Comparison of ENCODE assay signal across 8 cellular contexts in the genomic region with DNA sequence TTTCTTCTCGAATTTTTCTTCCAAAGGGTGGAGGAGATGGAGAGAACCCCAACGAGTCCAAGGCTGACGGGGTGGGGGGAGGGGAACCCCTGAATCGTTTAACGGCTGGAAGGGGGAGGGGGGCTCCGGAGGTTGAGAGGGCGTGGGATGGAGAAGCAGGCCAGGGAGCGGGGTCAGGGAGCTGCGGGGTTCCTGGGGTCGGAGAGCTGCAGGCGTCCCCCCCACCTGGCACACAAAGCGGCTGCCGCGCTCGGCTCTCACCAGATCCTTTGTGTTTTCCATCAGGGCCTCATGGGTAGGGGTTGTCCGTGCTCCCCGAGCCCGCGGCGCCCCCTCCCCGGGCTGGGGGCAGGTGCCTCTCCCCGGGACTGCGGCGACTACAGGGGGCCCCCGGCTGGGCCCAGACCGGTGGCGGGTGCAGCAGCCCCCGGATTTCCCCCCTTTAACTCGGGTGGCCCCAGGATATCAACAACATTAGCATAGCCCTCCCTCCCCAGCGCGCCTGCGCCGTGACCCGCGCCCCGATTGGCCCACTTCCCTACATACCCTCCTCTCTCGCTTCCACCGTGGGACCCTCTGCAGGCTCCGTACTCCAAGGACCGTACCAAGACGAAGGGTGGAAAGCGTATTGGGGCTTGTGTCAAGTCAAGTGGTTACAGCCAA. TPM values are rescaled to one million over a fixed set of nuclear protein-coding genes. Genes with fewer than 3 reads are reported as not detected.
DNase-seq lines count a peak whose midpoint lies in the region; ATAC-seq and TF ChIP-seq lines count a peak whose summit lies in the region.

A gene (minus strand): TSS at position 476 of the 663 bp plus-strand sequence. CDS start 34,888 bp downstream, outside the sequence.

- no peak for TF ChIP-seq CTCF in RWPE1 (conservative IDR thresholded peaks at IDR 0.05; ENCODE audit: low read depth)

- intact Hi-C loops in activated T-helper 2 cell treated with anti-CD3 and anti-CD28 coated beads, Interferon-gamma antibody, Interleukin-2, Interleukin-4, amounts not matched to agents 10 μg/mL and 5 μg/mL and 100 μg/mL, durations not matched to agents 14 hours and 24 hours and 36 hours (cut with micrococcal nuclease) = loop anchor here (1.0 to 10.0 kb wide), 4 partner anchors 92 to 165 kb away; a partner anchor contains a TSS

- H3K4me3 Mint-ChIP-seq in activated T-helper 2 cell treated with anti-CD3 and anti-CD28 coated beads, Interferon-gamma antibody, Interleukin-2, Interleukin-4, amounts not matched to agents 10 μg/mL and 5 μg/mL and 100 μg/mL, durations not matched to agents 14 hours and 24 hours and 36 hours (ENCODE audit: low read depth) = peak within 1 kb of the TSS; percentile 88
- peak within 1 kb of the TSS; percentile 85 to 99 (median 96) for H3K4me3 Mint-ChIP-seq in naive thymus-derived CD8-positive, alpha-beta T cell
- H3K4me3 Mint-ChIP-seq in stimulated activated naive B cell treated with anti-CD40 and anti-IgM and Interleukin-4, amounts not matched to agents 10 μg/mL and 1 μg/mL and 100 μg/mL, for 72 hours = peak within 1 kb of the TSS; percentile 82 to 98

- peak within 1 kb of the TSS; percentile 96 for H3K9ac ChIP-seq in GM23248

- H3F3A ChIP-seq in GM23248 (ENCODE audit: insufficient read depth) = peaks cover 43% of the 10 kb centered on the region

- ATAC-seq in naive thymus-derived CD8-positive, alpha-beta T cell = peak; percentile 84 to 87
- peak; percentile 89 for ATAC-seq in stimulated activated naive B cell treated with anti-CD40 and anti-IgM and Interleukin-4, amounts not matched to agents 10 μg/mL and 1 μg/mL and 100 μg/mL, for 72 hours (replicated peaks)

- CTCF ChIA-PET in RWPE1 (lab: Yijun Ruan, JAX) = no interaction called here

- H3K36me3 ChIP-seq in GM23248 (ENCODE audit: low read depth) = peaks cover 5% of the 10 kb centered on the region; the same call in 1 of the 2 replicates

- H3K9me2 ChIP-seq in GM23248 (ENCODE audit: insufficient read depth) = no peaks in the 10 kb centered on the region

- no peaks in the 10 kb centered on the region for H3K9me3 ChIP-seq in GM23248 (ENCODE audit: low read depth)

- 1% methylated on average over 25 to 36 of the region's 42 CpGs for WGBS in GM23248 (ENCODE audit: low coverage in 1 of 2, low lambda C conversion rate in 2 of 2, missing lambda C conversion rate in 2 of 2), 2 experiments

- H3K79me2 ChIP-seq in GM23248 (ENCODE audit: insufficient read depth) = peaks cover 90% of the 10 kb centered on the region

- H3K36me3 Mint-ChIP-seq in activated T-helper 2 cell treated with anti-CD3 and anti-CD28 coated beads, Interferon-gamma antibody, Interleukin-2, Interleukin-4, amounts not matched to agents 10 μg/mL and 5 μg/mL and 100 μg/mL, durations not matched to agents 14 hours and 24 hours and 36 hours (ENCODE audit: low read depth) = peaks cover 56% of the 10 kb centered on the region
- peaks cover 0 to 54% (median 9%) of the 10 kb centered on the region in 3 donors for H3K36me3 Mint-ChIP-seq in naive thymus-derived CD8-positive, alpha-beta T cell
- peaks cover 8 to 26% of the 10 kb centered on the region in 2 donors for H3K36me3 Mint-ChIP-seq in stimulated activated naive B cell treated with anti-CD40 and anti-IgM and Interleukin-4, amounts not matched to agents 10 μg/mL and 1 μg/mL and 100 μg/mL, for 72 hours

- DNase-seq in DMS79 (lab: John Stamatoyannopoulos, UW) (peak; percentile 94), GM23248 (peak; percentile 92), LHCN-M2 (ENCODE audit: low read depth) (peak; percentile 97), RWPE1 (ENCODE audit: low spot score) (peak; percentile 96), fibroblast of peridontal ligament (ENCODE audit: extremely low read depth) (peak; percentile 98)
- DNase-seq in activated T-helper 2 cell treated with anti-CD3 and anti-CD28 coated beads, Interferon-gamma antibody, Interleukin-2, Interleukin-4, amounts not matched to agents 10 μg/mL and 5 μg/mL and 100 μg/mL, durations not matched to agents 14 hours and 24 hours and 36 hours (ENCODE audit: low spot score) = peak; percentile 92
- DNase-seq in naive thymus-derived CD8-positive, alpha-beta T cell = peak in 9 of 10 donors; percentile 91 to 99 (median 95)
- peak; percentile 93 for DNase-seq in stimulated activated naive B cell treated with anti-CD40 and anti-IgM and Interleukin-4, amounts not matched to agents 10 μg/mL and 1 μg/mL and 100 μg/mL, for 72 hours

- H2AFZ ChIP-seq in GM23248 = peak within 1 kb of the TSS; percentile 84

- in situ Hi-C loops in GM23248 (cut with MboI) = no loop called here

- peaks cover 48% of the 10 kb centered on the region for H3K4me1 Mint-ChIP-seq in activated T-helper 2 cell treated with anti-CD3 and anti-CD28 coated beads, Interferon-gamma antibody, Interleukin-2, Interleukin-4, amounts not matched to agents 10 μg/mL and 5 μg/mL and 100 μg/mL, durations not matched to agents 14 hours and 24 hours and 36 hours (ENCODE audit: low read depth)
- H3K4me1 Mint-ChIP-seq in naive thymus-derived CD8-positive, alpha-beta T cell = peaks cover 24 to 80% (median 66%) of the 10 kb centered on the region in 4 donors
- peaks cover 22 to 59% of the 10 kb centered on the region in 2 donors for H3K4me1 Mint-ChIP-seq in stimulated activated naive B cell treated with anti-CD40 and anti-IgM and Interleukin-4, amounts not matched to agents 10 μg/mL and 1 μg/mL and 100 μg/mL, for 72 hours

- H3K27me3 Mint-ChIP-seq in activated T-helper 2 cell treated with anti-CD3 and anti-CD28 coated beads, Interferon-gamma antibody, Interleukin-2, Interleukin-4, amounts not matched to agents 10 μg/mL and 5 μg/mL and 100 μg/mL, durations not matched to agents 14 hours and 24 hours and 36 hours (ENCODE audit: low read depth) = no peaks in the 10 kb centered on the region
- no peaks in the 10 kb centered on the region for H3K27me3 Mint-ChIP-seq in naive thymus-derived CD8-positive, alpha-beta T cell
- H3K27me3 Mint-ChIP-seq in stimulated activated naive B cell treated with anti-CD40 and anti-IgM and Interleukin-4, amounts not matched to agents 10 μg/mL and 1 μg/mL and 100 μg/mL, for 72 hours = no peaks in the 10 kb centered on the region

- peak within 1 kb of the TSS; percentile 92 for H3K4me3 ChIP-seq in GM23248

- POLR2A ChIA-PET in RWPE1 (lab: Yijun Ruan, JAX; ENCODE audit: low non-redundant PET) = no interaction called here
- POLR2A ChIA-PET in naive thymus-derived CD8-positive, alpha-beta T cell (lab: Charles Lee) = interaction anchor here (1.1 to 1.7 kb wide), 2 partner anchors 26 to 105 kb away, joined by 3 read pairs; no protein-coding TSS in a partner anchor

- H3K4me2 ChIP-seq in GM23248 (ENCODE audit: unreplicated experiment) = peak within 1 kb of the TSS; percentile 94

- no peaks in the 10 kb centered on the region for H3K9me3 Mint-ChIP-seq in activated T-helper 2 cell treated with anti-CD3 and anti-CD28 coated beads, Interferon-gamma antibody, Interleukin-2, Interleukin-4, amounts not matched to agents 10 μg/mL and 5 μg/mL and 100 μg/mL, durations not matched to agents 14 hours and 24 hours and 36 hours
- no peaks in the 10 kb centered on the region for H3K9me3 Mint-ChIP-seq in naive thymus-derived CD8-positive, alpha-beta T cell
- H3K9me3 Mint-ChIP-seq in stimulated activated naive B cell treated with anti-CD40 and anti-IgM and Interleukin-4, amounts not matched to agents 10 μg/mL and 1 μg/mL and 100 μg/mL, for 72 hours = no peaks in the 10 kb centered on the region

- no peaks in the 10 kb centered on the region for H3K27me3 ChIP-seq in GM23248 (replicated peaks; ENCODE audit: insufficient read depth)

- no peaks in the 10 kb centered on the region; the same call in 1 of the 2 replicates for H4K20me1 ChIP-seq in GM23248 (ENCODE audit: insufficient read depth)

- peaks cover 44% of the 10 kb centered on the region for H3K4me1 ChIP-seq in GM23248 (ENCODE audit: insufficient read depth)

- peak within 1 kb of the TSS; percentile 97 for H3K27ac Mint-ChIP-seq in activated T-helper 2 cell treated with anti-CD3 and anti-CD28 coated beads, Interferon-gamma antibody, Interleukin-2, Interleukin-4, amounts not matched to agents 10 μg/mL and 5 μg/mL and 100 μg/mL, durations not matched to agents 14 hours and 24 hours and 36 hours
- H3K27ac Mint-ChIP-seq in naive thymus-derived CD8-positive, alpha-beta T cell = peak within 1 kb of the TSS; percentile 92 to 99 (median 98)
- H3K27ac Mint-ChIP-seq in stimulated activated naive B cell treated with anti-CD40 and anti-IgM and Interleukin-4, amounts not matched to agents 10 μg/mL and 1 μg/mL and 100 μg/mL, for 72 hours = peak within 1 kb of the TSS; percentile 99

- H3K27ac ChIP-seq in GM23248 = peak within 1 kb of the TSS; percentile 98
- H3K27ac ChIP-seq in RWPE1 = peak within 1 kb of the TSS; percentile 96

RNA-seq across cellular contexts. Expression of the gene that starts here (rescaled TPM):
- 4.8 and 5.4 TPM in 2 replicates for total RNA-seq in GM23248 (2014; rRNA removed; shearing (Covaris generic))
- 1.3 and 1.6 TPM in 2 replicates for polyA plus RNA-seq in GM23248 (2016; fragmentation: Nextera tagmentation; extraction: Ambion mirVana)
- total RNA-seq in LHCN-M2 (2014; rRNA removed) = 3.5 and 5.9 TPM in 2 replicates
- polyA plus RNA-seq in LHCN-M2 (2012) = 1.2 TPM
- total RNA-seq in activated T-helper 2 cell treated with anti-CD3 and anti-CD28 coated beads, Interferon-gamma antibody, Interleukin-2, Interleukin-4, amounts not matched to agents 10 μg/mL and 5 μg/mL and 100 μg/mL, durations not matched to agents 14 hours and 24 hours and 36 hours = 11.3 and 11.5 TPM in 2 replicates
- total RNA-seq in naive thymus-derived CD8-positive, alpha-beta T cell = 10 to 100 TPM; 33.7 to 39.4 TPM
- polyA plus RNA-seq in naive thymus-derived CD8-positive, alpha-beta T cell = 1 to 10 TPM; 4.2 to 6.4 (median 5.9) TPM

Comparison
In these comparisons a context has a peak if more than half of its experiments do, and no peak if none do; other contexts are left out.
1. Peak in every context shown above with its lines: DNase-seq, ATAC-seq, H3K4me3 ChIP-seq and H3K27ac ChIP-seq.